ENCODE assay signal across 8 cellular contexts in genomic region chr11:8192016-8192895, GRCh38. TPM values are rescaled to one million over a fixed set of nuclear protein-coding genes. Genes with fewer than 3 reads are reported as not detected.
A peak's percentile ranks its signal among the peaks of the same experiment; 100 is the strongest.
DNase-seq lines count a peak whose midpoint lies in the region; ATAC-seq lines count a peak whose summit lies in the region.

No MANE protein-coding gene starts in this region.

- in situ Hi-C loops in Caki2 (cut with HindIII; ENCODE audit: low pct_unique_long_range_greater_than_20kb, low sequenced_read_pairs) = no loop called here

- intact Hi-C loops in left colon (cut with DNase I, micrococcal nuclease) = loop anchor here in 1 of 2 donors (10.0 kb wide), 1 partner anchor 373 kb away; no protein-coding TSS in a partner anchor

- DNase-seq in Caki2 (ENCODE audit: low read depth) (peak; percentile 30), NCI-H1105 treated with DMSO at 0.1 percent for 48 hours (lab: John Stamatoyannopoulos, UW) (peak; percentile 77), T1000 (lab: John Stamatoyannopoulos, UW) (peak; percentile 27), cerebellar cortex (ENCODE audit: low spot score) (peak; percentile 75), left colon (peak in 1 of 2 donors; percentile 75), cortex of kidney (lab: John Stamatoyannopoulos, UW) (no peak)
- DNase-seq in stimulated activated CD4-positive, alpha-beta T cell treated with anti-CD3 and anti-CD28 coated beads, Interleukin-4, amount 100 ng/mL, for 48 hours (ENCODE audit: low read depth in 2 of 2) = peak; percentile 26 to 37

- ATAC-seq in GM21526 (IDR thresholded peaks at IDR 0.05; ENCODE audit: low FRiP score, unreplicated experiment) (peak; percentile 65), left colon (peak; percentile 83)

RNA-seq across cellular contexts. Expression of gene RIC3, which starts 23.4 kb away (rescaled TPM):
- not detected in 2 replicates for total RNA-seq in Caki2 (2014; rRNA removed; shearing (Covaris generic); ENCODE audit: low replicate concordance)
- total RNA-seq in left colon = 1 to 10 TPM; 1.4 to 3.3 TPM
